ENCODE assay signal across 11 cellular contexts in the genomic region with DNA sequence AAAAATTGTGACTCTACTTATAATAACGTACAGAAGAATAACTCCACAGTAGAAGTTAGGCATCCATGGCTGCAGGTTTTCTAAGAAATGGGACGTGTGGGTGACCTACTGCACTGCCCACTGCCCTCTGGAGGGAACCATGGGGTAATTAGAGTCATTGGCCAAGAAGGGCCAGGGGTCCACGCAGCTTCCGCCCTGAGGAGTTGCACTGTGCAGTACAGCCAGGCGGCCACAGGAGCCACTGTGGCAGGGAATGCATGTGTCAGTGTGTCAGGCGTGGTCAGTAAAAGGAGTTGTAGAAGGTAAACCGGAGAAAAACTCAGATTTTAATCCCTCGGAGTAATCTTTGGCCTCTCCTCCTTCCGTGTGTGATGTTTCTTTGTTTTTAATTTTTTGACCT. TPM values are rescaled to one million over a fixed set of nuclear protein-coding genes. Genes with fewer than 3 reads are reported as not detected.
DNase-seq lines count a peak whose midpoint lies in the region; ATAC-seq and TF ChIP-seq lines count a peak whose summit lies in the region.
"Had no signal": no experiment of that assay in that cellular context is flagged by ENCODE, and none has a peak within 500 bp of the region (broad histone marks: within the 10 kb centered on the region; RNA-seq: fewer than 3 reads in every experiment).

No MANE protein-coding gene starts in this region.

- H3K4me3 Mint-ChIP-seq in neural progenitor cell = no peak overlapping the region

- intact Hi-C loops in Panc1 (cut with micrococcal nuclease; ENCODE audit: unreplicated experiment) = no loop called here
- intact Hi-C loops in dorsolateral prefrontal cortex (cut with DNase I) = no loop called here

- no peak overlapping the region for H3K4me2 ChIP-seq in neural progenitor cell

- H3K36me3 ChIP-seq in Panc1 (ENCODE audit: control insufficient read depth, insufficient read depth, low read length) = no peaks in the 10 kb centered on the region
- no peaks in the 10 kb centered on the region for H3K36me3 ChIP-seq in neural progenitor cell
- H3K36me3 ChIP-seq: HAP-1, uterus had no signal

- CTCF ChIA-PET in Panc1 (lab: Charles Lee) = no interaction called here

- H3K4me3 ChIP-seq in GM12865 (ENCODE audit: low read depth, low read length) (no peak overlapping the region), Panc1 (ENCODE audit: low read depth in 2 of 2, low read length in 2 of 2) (no peak overlapping the region), dorsolateral prefrontal cortex (peak overlapping the region in 2 of 59 donors; percentile 23 to 25), neural progenitor cell (no peak overlapping the region)
- H3K4me3 ChIP-seq: HAP-1, uterus had no signal

- ATAC-seq in Panc1 (peak; percentile 70; the same call in 1 of the 2 replicates), GM19397 (IDR thresholded peaks at IDR 0.05; ENCODE audit: unreplicated experiment) (no peak)

- no peak overlapping the region for H3K9ac ChIP-seq in neural progenitor cell

- in situ Hi-C loops in Panc1 (cut with HindIII; ENCODE audit: low pct_unique_long_range_greater_than_20kb, low sequenced_read_pairs) = no loop called here

- H2AFZ ChIP-seq in neural progenitor cell (replicated peaks) = no peak overlapping the region

- H3K4me1 ChIP-seq in Panc1 (ENCODE audit: control insufficient read depth, insufficient read depth, low read length) (no peaks in the 10 kb centered on the region), neural progenitor cell (peaks cover 21% of the 10 kb centered on the region)
- H3K4me1 ChIP-seq: HAP-1 had no signal

- H3K27me3 ChIP-seq in Panc1 (ENCODE audit: control insufficient read depth, insufficient read depth, low read length) = no peaks in the 10 kb centered on the region
- no peaks in the 10 kb centered on the region for H3K27me3 ChIP-seq in dorsolateral prefrontal cortex
- H3K27me3 ChIP-seq in neural progenitor cell = no peaks in the 10 kb centered on the region
- H3K27me3 ChIP-seq: uterus had no signal

- no TSS peak for BruUV-seq in Panc1 (replicated peaks; lab: Mats Ljungman, UMichigan)

- peak; percentile 17 for TF ChIP-seq CTCF in GM12865 (IDR thresholded peaks at IDR 0.05; ENCODE audit: insufficient read depth, low read depth, low read length, missing control alignments)
- TF ChIP-seq CTCF in Panc1 (IDR thresholded peaks at IDR 0.05) = no peak
- TF ChIP-seq CTCF in dorsolateral prefrontal cortex (IDR thresholded peaks at IDR 0.05 in 54 of 56, conservative IDR thresholded peaks at IDR 0.05 in 2 of 56; ENCODE audit: low read depth in 1 of 56, partially characterized antibody in 56 of 56) = peak in 4 of 56 donors; percentile 8 to 24 (median 17)
- TF ChIP-seq CTCF in neural progenitor cell (IDR thresholded peaks at IDR 0.05) = peak; percentile 45

- H3F3A ChIP-seq in neural progenitor cell (ENCODE audit: low read depth) = peaks cover 6% of the 10 kb centered on the region

- DNase-seq in GM12865 (ENCODE audit: low read depth) (no peak), Panc1 (ENCODE audit: low read depth, low spot score) (no peak), dorsolateral prefrontal cortex (no peak), neural progenitor cell (ENCODE audit: low spot score) (peak; percentile 59), NCI-H510A (lab: John Stamatoyannopoulos, UW) (no peak)
- no peak for DNase-seq in central memory CD4-positive, alpha-beta T cell
- DNase-seq in stimulated activated CD4-positive, alpha-beta T cell treated with anti-CD3 and anti-CD28 coated beads, Interleukin-12 subunit alpha, Interleukin-12 subunit beta, amount 100 ng/mL, for 4 hours = no peak
- DNase-seq: hypothalamus, uterus had no signal

- no peak overlapping the region for H3K27ac Mint-ChIP-seq in neural progenitor cell

- peaks cover 4% of the 10 kb centered on the region for H3K27me3 Mint-ChIP-seq in neural progenitor cell (ENCODE audit: insufficient read depth, low read depth)

- peaks cover 97% of the 10 kb centered on the region for H4K20me1 ChIP-seq in neural progenitor cell (ENCODE audit: low read depth)

- H3K36me3 Mint-ChIP-seq in neural progenitor cell = peaks cover 31% of the 10 kb centered on the region

- peaks cover 96% of the 10 kb centered on the region for H3K79me2 ChIP-seq in neural progenitor cell (ENCODE audit: low read depth)

- H3K9me3 ChIP-seq in Panc1 (ENCODE audit: control insufficient read depth, insufficient read depth, low read depth, low read length) = no peaks in the 10 kb centered on the region
- H3K9me3 ChIP-seq in neural progenitor cell (ENCODE audit: low read depth) = no peaks in the 10 kb centered on the region
- H3K9me3 ChIP-seq: HAP-1, uterus had no signal

- H3K9me3 Mint-ChIP-seq in neural progenitor cell = peaks cover 5% of the 10 kb centered on the region

- peaks cover 35% of the 10 kb centered on the region for H3K4me1 Mint-ChIP-seq in neural progenitor cell

- POLR2A ChIA-PET in Panc1 (lab: Charles Lee) = no interaction called here

- H3K27ac ChIP-seq in Panc1 (ENCODE audit: low read length) (no peak overlapping the region), dorsolateral prefrontal cortex (peak overlapping the region in 36 of 59 donors; percentile 11 to 80 (median 52)), neural progenitor cell (no peak overlapping the region)

RNA-seq across cellular contexts. Expression of gene NCK2, which starts 24.8 kb away (rescaled TPM):
- total RNA-seq in Panc1 (2021; ENCODE audit: unreplicated experiment) = 60.7 TPM
- 74.0 TPM for polyA plus RNA-seq in Panc1 (2012; ENCODE audit: insufficient read length)
- total RNA-seq in dorsolateral prefrontal cortex = 10 to 100 TPM; 22.2 to 89.9 (median 58.4) TPM
- total RNA-seq in neural progenitor cell (ENCODE audit: low replicate concordance) = 26.2 and 32.8 TPM in 2 replicates

Comparison
In these comparisons a context has a peak if more than half of its experiments do, and no peak if none do; other contexts are left out.
1. H3K27ac ChIP-seq: peak in dorsolateral prefrontal cortex (36 of 59); none in Panc1 (single experiment) and neural progenitor cell (single experiment).